ENCODE assay signal across 8 cellular contexts in genomic region chr15:44663410-44664272, GRCh38. TPM values are rescaled to one million over a fixed set of nuclear protein-coding genes. Genes with fewer than 3 reads are reported as not detected.
DNase-seq lines count a peak whose midpoint lies in the region; ATAC-seq and TF ChIP-seq lines count a peak whose summit lies in the region.

A gene with protein sequence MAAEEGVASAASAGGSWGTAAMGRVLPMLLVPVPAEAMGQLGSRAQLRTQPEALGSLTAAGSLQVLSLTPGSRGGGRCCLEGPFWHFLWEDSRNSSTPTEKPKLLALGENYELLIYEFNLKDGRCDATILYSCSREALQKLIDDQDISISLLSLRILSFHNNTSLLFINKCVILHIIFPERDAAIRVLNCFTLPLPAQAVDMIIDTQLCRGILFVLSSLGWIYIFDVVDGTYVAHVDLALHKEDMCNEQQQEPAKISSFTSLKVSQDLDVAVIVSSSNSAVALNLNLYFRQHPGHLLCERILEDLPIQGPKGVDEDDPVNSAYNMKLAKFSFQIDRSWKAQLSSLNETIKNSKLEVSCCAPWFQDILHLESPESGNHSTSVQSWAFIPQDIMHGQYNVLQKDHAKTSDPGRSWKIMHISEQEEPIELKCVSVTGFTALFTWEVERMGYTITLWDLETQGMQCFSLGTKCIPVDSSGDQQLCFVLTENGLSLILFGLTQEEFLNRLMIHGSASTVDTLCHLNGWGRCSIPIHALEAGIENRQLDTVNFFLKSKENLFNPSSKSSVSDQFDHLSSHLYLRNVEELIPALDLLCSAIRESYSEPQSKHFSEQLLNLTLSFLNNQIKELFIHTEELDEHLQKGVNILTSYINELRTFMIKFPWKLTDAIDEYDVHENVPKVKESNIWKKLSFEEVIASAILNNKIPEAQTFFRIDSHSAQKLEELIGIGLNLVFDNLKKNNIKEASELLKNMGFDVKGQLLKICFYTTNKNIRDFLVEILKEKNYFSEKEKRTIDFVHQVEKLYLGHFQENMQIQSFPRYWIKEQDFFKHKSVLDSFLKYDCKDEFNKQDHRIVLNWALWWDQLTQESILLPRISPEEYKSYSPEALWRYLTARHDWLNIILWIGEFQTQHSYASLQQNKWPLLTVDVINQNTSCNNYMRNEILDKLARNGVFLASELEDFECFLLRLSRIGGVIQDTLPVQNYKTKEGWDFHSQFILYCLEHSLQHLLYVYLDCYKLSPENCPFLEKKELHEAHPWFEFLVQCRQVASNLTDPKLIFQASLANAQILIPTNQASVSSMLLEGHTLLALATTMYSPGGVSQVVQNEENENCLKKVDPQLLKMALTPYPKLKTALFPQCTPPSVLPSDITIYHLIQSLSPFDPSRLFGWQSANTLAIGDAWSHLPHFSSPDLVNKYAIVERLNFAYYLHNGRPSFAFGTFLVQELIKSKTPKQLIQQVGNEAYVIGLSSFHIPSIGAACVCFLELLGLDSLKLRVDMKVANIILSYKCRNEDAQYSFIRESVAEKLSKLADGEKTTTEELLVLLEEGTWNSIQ (N-terminal part only) (minus strand): TSS chr15:44663662. CDS start chr15:44663647, 15 bp downstream.

- ATAC-seq in GM18907 (IDR thresholded peaks at IDR 0.05; ENCODE audit: unreplicated experiment) (peak; percentile 83), HG03175 (IDR thresholded peaks at IDR 0.05; ENCODE audit: unreplicated experiment) (peak; percentile 76), activated B cell treated with CpG ODN at 0.5 μM for 24 hours (ENCODE audit: low read depth) (peak; percentile 83)

- DNase-seq in AG08396 (ENCODE audit: low spot score) (peak; percentile 98), NCI-H226 (peak; percentile 95), activated B cell treated with CpG ODN at 0.5 μM for 24 hours (peak; percentile 88), inferior parietal cortex (ENCODE audit: extremely low spot score) (peak; percentile 98)
- peak; percentile 93 for DNase-seq in central memory CD4-positive, alpha-beta T cell
- DNase-seq in stimulated activated CD4-positive, alpha-beta T cell treated with anti-CD3 and anti-CD28 coated beads, Interleukin-12 subunit alpha, Interleukin-12 subunit beta, amount 100 ng/mL, for 24 hours (ENCODE audit: low read depth in 2 of 2), result peak; percentile 91 to 96

- peaks cover 20% of the 10 kb centered on the region for H3K36me3 Mint-ChIP-seq in activated B cell treated with CpG ODN at 0.5 μM for 24 hours (ENCODE audit: low read depth)

- peaks cover 58% of the 10 kb centered on the region for H3K4me1 Mint-ChIP-seq in activated B cell treated with CpG ODN at 0.5 μM for 24 hours

- peak within 1 kb of the TSS; percentile 98 for H3K4me3 Mint-ChIP-seq in activated B cell treated with CpG ODN at 0.5 μM for 24 hours

- TF ChIP-seq CTCF in activated B cell treated with CpG ODN at 0.5 μM for 24 hours (IDR thresholded peaks at IDR 0.05), result no peak

- intact Hi-C loops in activated B cell treated with CpG ODN at 0.5 μM for 24 hours (cut with micrococcal nuclease), result loop anchor here (1.0 to 5.0 kb wide), 10 partner anchors 14 to 374 kb away; no protein-coding TSS in a partner anchor

- POLR2A ChIA-PET in activated B cell treated with CpG ODN at 0.5 μM for 24 hours (lab: Charles Lee), result interaction anchor here (0.6 to 10.4 kb wide), 28 partner anchors 7 to 918 kb away, joined by 3 to 1048 read pairs (median 4); partner anchors contain the start of genes B2M, EIF3J, ELL3 and PATL2

- H3K27ac Mint-ChIP-seq in activated B cell treated with CpG ODN at 0.5 μM for 24 hours, result peak within 1 kb of the TSS; percentile 99

- CTCF ChIA-PET in activated B cell treated with CpG ODN at 0.5 μM for 24 hours (lab: Charles Lee), result interaction anchor here (0.6 to 6.9 kb wide), 20 partner anchors 9 to 385 kb away, joined by 3 to 239 read pairs (median 5); partner anchors contain the start of genes B2M, PATL2 and TRIM69

- H3K9me3 Mint-ChIP-seq in activated B cell treated with CpG ODN at 0.5 μM for 24 hours, result no peaks in the 10 kb centered on the region

- H3K27me3 Mint-ChIP-seq in activated B cell treated with CpG ODN at 0.5 μM for 24 hours, result no peaks in the 10 kb centered on the region

RNA-seq across cellular contexts. Expression of the gene that starts here (rescaled TPM):
- total RNA-seq in activated B cell treated with CpG ODN at 0.5 μM for 24 hours, result 132 and 161 TPM in 2 replicates

Comparison
In these comparisons a context has a peak if more than half of its experiments do, and no peak if none do; other contexts are left out.
1. Peak in every context shown above with its lines: DNase-seq and ATAC-seq.